In genomic region chr9:77997611-77998349, GRCh38 we compare ENCODE assay signal across 1 cellular context.
TF ChIP-seq lines count a peak whose summit lies in the region.

No MANE protein-coding gene starts in this region.

TF ChIP-seq in WTC11, 78 proteins besides CTCF, POLR2A, EP300 and RAD21 (continued from another document):
- TF ChIP-seq, protein P1, sequence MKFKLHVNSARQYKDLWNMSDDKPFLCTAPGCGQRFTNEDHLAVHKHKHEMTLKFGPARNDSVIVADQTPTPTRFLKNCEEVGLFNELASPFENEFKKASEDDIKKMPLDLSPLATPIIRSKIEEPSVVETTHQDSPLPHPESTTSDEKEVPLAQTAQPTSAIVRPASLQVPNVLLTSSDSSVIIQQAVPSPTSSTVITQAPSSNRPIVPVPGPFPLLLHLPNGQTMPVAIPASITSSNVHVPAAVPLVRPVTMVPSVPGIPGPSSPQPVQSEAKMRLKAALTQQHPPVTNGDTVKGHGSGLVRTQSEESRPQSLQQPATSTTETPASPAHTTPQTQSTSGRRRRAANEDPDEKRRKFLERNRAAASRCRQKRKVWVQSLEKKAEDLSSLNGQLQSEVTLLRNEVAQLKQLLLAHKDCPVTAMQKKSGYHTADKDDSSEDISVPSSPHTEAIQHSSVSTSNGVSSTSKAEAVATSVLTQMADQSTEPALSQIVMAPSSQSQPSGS (CRISPR knock-in tag; IDR thresholded peaks at IDR 0.05; ENCODE audit: borderline replicate concordance, low read depth): no peak
TF ChIP-seq in WTC11: peak in this region for 0.
